ENCODE assay signal across 8 cellular contexts in genomic region chr7:66740980-66741705, GRCh38. TPM values are rescaled to one million over a fixed set of nuclear protein-coding genes. Genes with fewer than 3 reads are reported as not detected.
DNase-seq lines count a peak whose midpoint lies in the region; ATAC-seq, FAIRE-seq and TF ChIP-seq lines count a peak whose summit lies in the region.
"Not testable (repeated sequence)": the region's sequence is repeated elsewhere in the genome, so short reads cannot be mapped to it uniquely, and the experiment has no call there.

No MANE protein-coding gene starts in this region.

- ATAC-seq in GM18867 (IDR thresholded peaks at IDR 0.05; ENCODE audit: unreplicated experiment) (peak; percentile 35), HG02981 (IDR thresholded peaks at IDR 0.05; ENCODE audit: unreplicated experiment) (peak; percentile 30)

- H3K27ac ChIP-seq in ACC112 (ENCODE audit: low read depth, low read length) (peak overlapping the region; percentile 82), colonic mucosa (peak overlapping the region; percentile 98), small intestine (ENCODE audit: low read depth in 1 of 2, low read length in 1 of 2) (peak overlapping the region; percentile 93 to 100)

- H3K9ac ChIP-seq in colonic mucosa (ENCODE audit: low read depth in 2 of 2, low read length in 2 of 2), result peak overlapping the region; percentile 69 to 98

- peak overlapping the region; percentile 91 for H3K4me3 ChIP-seq in ACC112 (ENCODE audit: low read depth, low read length)
- H3K4me3 ChIP-seq in colonic mucosa, result peak overlapping the region; percentile 94
- H3K4me3 ChIP-seq in small intestine (ENCODE audit: low read depth in 1 of 2, low read length in 2 of 2), result peak overlapping the region; percentile 75 to 98

- TF ChIP-seq CTCF in colonic mucosa (IDR thresholded peaks at IDR 0.05), result not testable (repeated sequence)

- not testable (repeated sequence) for H3K9me3 ChIP-seq in colonic mucosa; small intestine (ENCODE audit: control insufficient read depth, low read depth)

- not testable (repeated sequence) for H2AFZ ChIP-seq in ACC112 (ENCODE audit: low read length, unreplicated experiment)

- intact Hi-C loops in colonic mucosa (cut with DNase I), result not testable (repeated sequence)

- not testable (repeated sequence) for H3K36me3 ChIP-seq in ACC112 (ENCODE audit: insufficient read depth, low read length); colonic mucosa; small intestine (ENCODE audit: control insufficient read depth in 2 of 2, insufficient read depth in 2 of 2, low read length in 2 of 2)

- FAIRE-seq in small intestine (lab: Jason Lieb, UNC), result not testable (repeated sequence)

- DNase-seq in NCI-H2227 treated with DMSO at 0.1 percent for 48 hours (lab: John Stamatoyannopoulos, UW) (peak; percentile 41), colonic mucosa (peak; percentile 49), kidney glomerular epithelial cell (lab: John Stamatoyannopoulos, UW) (peak; percentile 44), small intestine (peak; percentile 36)
- DNase-seq in activated CD4-positive, alpha-beta T cell treated with anti-CD3 and anti-CD28 coated beads for 4 hours, result peak; percentile 18 to 23

- WGBS in small intestine, 3 donors, result 0 to 1% (median 1%) methylated on average over 49 to 54 of the region's 54 CpGs

- peaks cover 60% of the 10 kb centered on the region for H3K79me2 ChIP-seq in ACC112 (ENCODE audit: control insufficient read depth, insufficient read depth, low read length, unreplicated experiment)

- H3K4me1 ChIP-seq in ACC112 (ENCODE audit: control insufficient read depth, insufficient read depth, low read length, unreplicated experiment); colonic mucosa; small intestine (ENCODE audit: control insufficient read depth in 2 of 2, insufficient read depth in 1 of 2, low read depth in 1 of 2, low read length in 1 of 2): not testable (repeated sequence)

- H3K27me3 ChIP-seq in ACC112 (ENCODE audit: insufficient read depth, low read length); colonic mucosa; small intestine (ENCODE audit: control insufficient read depth in 2 of 2, insufficient read depth in 2 of 2, low read length in 2 of 2): not testable (repeated sequence)

RNA-seq across cellular contexts. Expression of gene RABGEF1, which starts 0.6 kb away (rescaled TPM):
- total RNA-seq in colonic mucosa, result 10 to 100 TPM; 19.1 to 25.1 TPM
- 10 to 100 TPM in 2 of 3 donors, 1 to 10 TPM in 1; 9.7 to 12.7 (median 11.0) TPM for polyA plus RNA-seq in small intestine

Comparison
In these comparisons a context has a peak if more than half of its experiments do, and no peak if none do; other contexts are left out.
1. Peak in every context shown above with its lines: DNase-seq, ATAC-seq, H3K4me3 ChIP-seq and H3K27ac ChIP-seq.